8 cellular contexts compared by ENCODE assay signal in the genomic region with DNA sequence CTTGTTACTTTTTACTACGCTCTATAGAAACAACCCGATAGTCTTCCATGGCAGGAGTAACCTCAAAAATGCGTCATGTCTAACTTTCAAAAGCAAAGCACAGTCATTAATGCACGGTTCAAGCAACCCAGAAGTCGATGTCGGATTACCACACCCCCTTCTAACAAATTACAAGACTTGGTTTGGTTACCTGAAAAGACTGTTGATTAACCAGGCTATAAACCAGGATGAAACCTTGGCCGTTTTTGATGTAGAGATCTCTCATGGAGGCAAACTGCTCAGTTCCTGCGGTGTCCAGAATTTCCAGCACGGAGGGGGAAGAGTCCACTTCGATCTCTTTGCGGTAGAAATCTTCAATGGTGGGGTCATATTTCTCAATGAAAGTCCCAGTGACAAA. TPM values are rescaled to one million over a fixed set of nuclear protein-coding genes. Genes with fewer than 3 reads are reported as not detected.
A peak's percentile ranks its signal among the peaks of the same experiment; 100 is the strongest.
DNase-seq lines count a peak whose midpoint lies in the region; ATAC-seq and TF ChIP-seq lines count a peak whose summit lies in the region.

No MANE protein-coding gene starts in this region.

- no peak overlapping the region for H2BK12ac ChIP-seq in neuronal stem cell (ENCODE audit: low read length)

- no peak for TF ChIP-seq CTCF in endothelial cell (IDR thresholded peaks at IDR 0.05; ENCODE audit: unreplicated experiment)

- peak; percentile 11 for DNase-seq in T follicular helper cell (ENCODE audit: low read depth)
- DNase-seq in endothelial cell (ENCODE audit: low spot score) = no peak
- no peak for DNase-seq in neuronal stem cell (ENCODE audit: low spot score)
- DNase-seq in 8988T = no peak
- no peak for DNase-seq in COLO668 (lab: John Stamatoyannopoulos, UW; ENCODE audit: unreplicated experiment)

- H3K36me3 Mint-ChIP-seq in endothelial cell (ENCODE audit: low read depth, unreplicated experiment) = peaks cover 6% of the 10 kb centered on the region

- peaks cover 23% of the 10 kb centered on the region for H3K4me1 Mint-ChIP-seq in endothelial cell (ENCODE audit: unreplicated experiment)

- WGBS in neuronal stem cell (ENCODE audit: extremely low coverage in 2 of 2, insufficient read length in 2 of 2, insufficient replicate concordance in 1 of 2), 2 donors = no CpG with 5 or more reads among the region's 11 CpGs

- peak overlapping the region; percentile 37 for H3K4me2 ChIP-seq in neuronal stem cell (ENCODE audit: insufficient read depth, low read length, poor library complexity, severe bottlenecking)

- H3K18ac ChIP-seq in neuronal stem cell (ENCODE audit: low read length) = no peak overlapping the region

- H3K9me3 ChIP-seq in neuronal stem cell (replicated peaks in 1 of 2; ENCODE audit: control insufficient read depth in 2 of 2, insufficient read depth in 1 of 2, low read depth in 1 of 2, low read length in 2 of 2) = no peaks in the 10 kb centered on the region

- peaks cover 0 to 36% of the 10 kb centered on the region in 2 donors for H3K36me3 ChIP-seq in neuronal stem cell (replicated peaks in 1 of 2; ENCODE audit: control insufficient read depth in 2 of 2, insufficient read depth in 2 of 2, low read length in 2 of 2)

- peak overlapping the region; percentile 84 for H2AFZ ChIP-seq in neuronal stem cell (ENCODE audit: low read length)

- no peaks in the 10 kb centered on the region for H3K79me1 ChIP-seq in neuronal stem cell (ENCODE audit: low read depth, low read length)

- no peak overlapping the region for H3K9ac ChIP-seq in neuronal stem cell (ENCODE audit: low read depth, low read length, poor library complexity)

- H3K4me3 ChIP-seq in neuronal stem cell (ENCODE audit: low read length in 2 of 2) = peak overlapping the region; percentile 74 to 89

- peaks cover 0 to 4% (median 0%) of the 10 kb centered on the region in 3 experiments for H3K27me3 ChIP-seq in neuronal stem cell (ENCODE audit: control insufficient read depth in 3 of 3, insufficient read depth in 3 of 3, low read depth in 1 of 3, low read length in 3 of 3)

- H2BK5ac ChIP-seq in neuronal stem cell (ENCODE audit: low read length) = no peak overlapping the region

- no peaks in the 10 kb centered on the region for H3K9me3 Mint-ChIP-seq in endothelial cell (ENCODE audit: unreplicated experiment)

- no peak overlapping the region for H3K4ac ChIP-seq in neuronal stem cell (ENCODE audit: low read length)

- H2AK5ac ChIP-seq in neuronal stem cell (ENCODE audit: low read depth, low read length) = no peak overlapping the region

- peak overlapping the region; percentile 91 for H3K27ac Mint-ChIP-seq in endothelial cell (ENCODE audit: unreplicated experiment)

- H2BK15ac ChIP-seq in neuronal stem cell (ENCODE audit: low read length) = no peak overlapping the region

- H3K4me1 ChIP-seq in neuronal stem cell (ENCODE audit: control insufficient read depth in 2 of 2, insufficient read depth in 1 of 2, low read depth in 1 of 2, low read length in 2 of 2) = peaks cover 0 to 3% of the 10 kb centered on the region in 2 donors

- ATAC-seq in GM18502 (IDR thresholded peaks at IDR 0.05; ENCODE audit: poor library complexity, unreplicated experiment) = peak; percentile 13
- peak; percentile 12 for ATAC-seq in HG02571 (IDR thresholded peaks at IDR 0.05; ENCODE audit: unreplicated experiment)
- ATAC-seq in HG03521 (IDR thresholded peaks at IDR 0.05; ENCODE audit: unreplicated experiment) = no peak

- peak overlapping the region; percentile 65 for H3K23ac ChIP-seq in neuronal stem cell (ENCODE audit: low read depth, low read length, poor library complexity)

- peak overlapping the region; percentile 96 for H3K4me3 Mint-ChIP-seq in endothelial cell (ENCODE audit: unreplicated experiment)

- no peak overlapping the region for H2BK120ac ChIP-seq in neuronal stem cell (ENCODE audit: low read depth, low read length)

- no peak overlapping the region for H4K8ac ChIP-seq in neuronal stem cell (ENCODE audit: low read depth, low read length)

- H3K27ac ChIP-seq in neuronal stem cell (replicated peaks; ENCODE audit: low read length) = peak overlapping the region; percentile 35

- H3K14ac ChIP-seq in neuronal stem cell (ENCODE audit: low read length) = no peak overlapping the region

- H3K27me3 Mint-ChIP-seq in endothelial cell (ENCODE audit: unreplicated experiment) = peaks cover 1% of the 10 kb centered on the region

- H4K91ac ChIP-seq in neuronal stem cell (ENCODE audit: low read depth, low read length, poor library complexity) = no peak overlapping the region

RNA-seq across cellular contexts. Expression of gene RAP2C, which starts 2.4 kb away (rescaled TPM):
- 50.0 TPM for total RNA-seq in endothelial cell (ENCODE audit: unreplicated experiment)
- 16.7 TPM for polyA plus RNA-seq in neuronal stem cell (2013, experiment 1 of 2)
- polyA plus RNA-seq in neuronal stem cell (2013, experiment 2 of 2) = 17.4 TPM
